ENCODE assay signal across 19 cellular contexts in genomic region chr5:93107141-93107540, GRCh38.
"Had no signal": no experiment of that assay in that cellular context is flagged by ENCODE, and none has a peak within 500 bp of the region (broad histone marks: within the 10 kb centered on the region; RNA-seq: fewer than 3 reads in every experiment).

No MANE protein-coding gene starts in this region.

- H3K27ac ChIP-seq: cardiac muscle cell, foreskin keratinocyte, prostate gland, right atrium auricular region, tibial nerve had no signal

- H3K36me3 Mint-ChIP-seq: activated CD4-positive, alpha-beta memory T cell treated with anti-CD3 and anti-CD28 coated beads for 36 hours; activated naive CD8-positive, alpha-beta T cell treated with anti-CD3 and anti-CD28 coated beads for 36 hours; WTC11 had no signal

- H3K4me1 Mint-ChIP-seq: activated CD4-positive, alpha-beta T cell treated with anti-CD3 and anti-CD28 coated beads for 36 hours; activated naive CD8-positive, alpha-beta T cell treated with anti-CD3 and anti-CD28 coated beads for 36 hours; WTC11 had no signal

- H3K4me3 Mint-ChIP-seq: activated CD4-positive, alpha-beta memory T cell treated with anti-CD3 and anti-CD28 coated beads for 36 hours; activated CD4-positive, alpha-beta T cell treated with anti-CD3 and anti-CD28 coated beads for 36 hours; activated naive CD8-positive, alpha-beta T cell treated with anti-CD3 and anti-CD28 coated beads for 36 hours; nephron progenitor cell; WTC11 had no signal

- H3K9me3 ChIP-seq: prostate gland, right atrium auricular region, tibial nerve had no signal

- H3K4me3 ChIP-seq: cardiac muscle cell, lung, prostate gland, right atrium auricular region, tibial nerve had no signal

- H3K27me3 Mint-ChIP-seq: activated CD4-positive, alpha-beta memory T cell treated with anti-CD3 and anti-CD28 coated beads for 36 hours; activated CD4-positive, alpha-beta T cell treated with anti-CD3 and anti-CD28 coated beads for 36 hours; activated naive CD8-positive, alpha-beta T cell treated with anti-CD3 and anti-CD28 coated beads for 36 hours had no signal

- H3K27me3 ChIP-seq: right atrium auricular region, tibial nerve had no signal

- H3K27ac Mint-ChIP-seq: activated CD4-positive, alpha-beta memory T cell treated with anti-CD3 and anti-CD28 coated beads for 36 hours; activated CD4-positive, alpha-beta T cell treated with anti-CD3 and anti-CD28 coated beads for 36 hours; activated naive CD8-positive, alpha-beta T cell treated with anti-CD3 and anti-CD28 coated beads for 36 hours; WTC11 had no signal

- H3K9me3 Mint-ChIP-seq: activated CD4-positive, alpha-beta memory T cell treated with anti-CD3 and anti-CD28 coated beads for 36 hours; WTC11 had no signal

- H3K4me1 ChIP-seq: foreskin keratinocyte, prostate gland, right atrium auricular region had no signal

- ATAC-seq: activated CD4-positive, alpha-beta T cell treated with anti-CD3 and anti-CD28 coated beads for 36 hours; foreskin keratinocyte; left lobe of liver; stimulated activated naive CD8-positive, alpha-beta T cell treated with anti-CD3 and anti-CD28 coated beads, Interleukin-15, Interleukin-2, amounts not matched to agents 100 U/mL and 50 U/mL, for 24 hours; WTC11 had no signal

- DNase-seq: activated CD4-positive, alpha-beta memory T cell treated with anti-CD3 and anti-CD28 coated beads for 36 hours; activated CD4-positive, alpha-beta T cell treated with anti-CD3 and anti-CD28 coated beads for 36 hours; activated naive CD4-positive, alpha-beta T cell; activated naive CD8-positive, alpha-beta T cell treated with anti-CD3 and anti-CD28 coated beads for 36 hours; amygdala; dermis blood vessel endothelial cell; foreskin keratinocyte; glutamatergic neuron; hippocampal formation; midbrain; nephron progenitor cell; stimulated activated naive CD8-positive, alpha-beta T cell treated with anti-CD3 and anti-CD28 coated beads, Interleukin-15, Interleukin-2, amounts not matched to agents 100 U/mL and 50 U/mL, for 24 hours had no signal

- H3K36me3 ChIP-seq: cardiac muscle cell, prostate gland, right atrium auricular region, tibial nerve had no signal
